ENCODE assay signal across 17 cellular contexts in genomic region chr7:158963780-158964222, GRCh38.
"Had no signal": no experiment of that assay in that cellular context is flagged by ENCODE, and none has a peak within 500 bp of the region (broad histone marks: within the 10 kb centered on the region; RNA-seq: fewer than 3 reads in every experiment).

No MANE protein-coding gene starts in this region.

- H3K4me2 ChIP-seq: hepatocyte had no signal

- ATAC-seq: left colon; naive thymus-derived CD4-positive, alpha-beta T cell; psoas muscle; stimulated activated memory B cell treated with anti-CD40 and anti-IgM and Interleukin-4, amounts not matched to agents 10 μg/mL and 1 μg/mL and 100 μg/mL, for 72 hours had no signal

- H3K9me3 ChIP-seq: psoas muscle had no signal

- H3K4me1 ChIP-seq: psoas muscle had no signal

- H3K36me3 Mint-ChIP-seq: memory B cell; stimulated activated memory B cell treated with anti-CD40 and anti-IgM and Interleukin-4, amounts not matched to agents 10 μg/mL and 1 μg/mL and 100 μg/mL, for 72 hours had no signal

- H3K4me3 Mint-ChIP-seq: activated naive CD8-positive, alpha-beta T cell; endodermal cell; memory B cell; naive thymus-derived CD4-positive, alpha-beta T cell; stimulated activated memory B cell treated with anti-CD40 and anti-IgM and Interleukin-4, amounts not matched to agents 10 μg/mL and 1 μg/mL and 100 μg/mL, for 72 hours had no signal

- H3K27ac Mint-ChIP-seq: activated naive CD8-positive, alpha-beta T cell; endodermal cell; memory B cell; stimulated activated memory B cell treated with anti-CD40 and anti-IgM and Interleukin-4, amounts not matched to agents 10 μg/mL and 1 μg/mL and 100 μg/mL, for 72 hours had no signal

- H3K79me2 ChIP-seq: hepatocyte had no signal

- H3K4me3 ChIP-seq: cardiac muscle cell, dorsolateral prefrontal cortex, hepatocyte, psoas muscle, spleen had no signal

- H3K36me3 ChIP-seq: cardiac muscle cell, spleen, WERI-Rb-1 had no signal

- DNase-seq: activated CD4-positive, alpha-beta T cell treated with anti-CD3 and anti-CD28 coated beads, Interleukin-2, amount 50 U/mL, for 4 hours; activated gamma-delta T cell; dorsolateral prefrontal cortex; endodermal cell; foreskin melanocyte; left colon; naive thymus-derived CD4-positive, alpha-beta T cell; psoas muscle; spleen; stimulated activated CD4-positive, alpha-beta T cell treated with anti-CD3 and anti-CD28 coated beads, Interleukin-4, amount 100 ng/mL, for 4 hours; SW 1271; WERI-Rb-1 had no signal

- H3K27me3 ChIP-seq: cardiac muscle cell, hepatocyte had no signal

- H3K27ac ChIP-seq: cardiac muscle cell, dorsolateral prefrontal cortex, hepatocyte, psoas muscle, spleen, WERI-Rb-1 had no signal

- H2AFZ ChIP-seq: hepatocyte had no signal

- H3K4me1 Mint-ChIP-seq: endodermal cell; memory B cell; stimulated activated memory B cell treated with anti-CD40 and anti-IgM and Interleukin-4, amounts not matched to agents 10 μg/mL and 1 μg/mL and 100 μg/mL, for 72 hours had no signal
